13 cellular contexts compared by ENCODE assay signal in the genomic region with DNA sequence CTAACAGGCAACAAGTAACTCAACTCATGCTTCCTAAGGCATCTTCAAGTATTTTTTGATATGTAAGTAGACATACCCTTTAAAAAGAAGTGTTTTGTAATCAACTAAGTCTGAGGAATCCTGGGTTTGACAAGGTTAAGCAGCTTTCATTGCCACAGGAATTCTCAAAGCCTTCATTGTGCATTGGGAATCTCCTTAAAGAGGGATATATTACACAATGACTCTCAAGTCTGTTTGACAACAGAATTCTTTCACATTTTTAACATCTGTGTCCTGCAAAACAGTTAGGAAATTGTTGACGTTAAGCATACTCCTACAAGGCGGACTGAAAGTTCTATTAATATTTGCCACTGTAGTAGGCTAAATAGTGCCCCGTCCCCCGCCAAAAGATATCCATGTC.
DNase-seq lines count a peak whose midpoint lies in the region; ATAC-seq, FAIRE-seq and TF ChIP-seq lines count a peak whose summit lies in the region.
"Had no signal": no experiment of that assay in that cellular context is flagged by ENCODE, and none has a peak within 500 bp of the region (broad histone marks: within the 10 kb centered on the region; RNA-seq: fewer than 3 reads in every experiment).

No MANE protein-coding gene starts in this region.

- H4K20me1 ChIP-seq in K562 (replicated peaks; ENCODE audit: control insufficient read depth, insufficient read depth, low read length): 0 out of 2 replicates have a peak, but pooled peaks cover 5% of the 10 kb centered on the region
- no peaks in the 10 kb centered on the region for H4K20me1 ChIP-seq in smooth muscle cell (ENCODE audit: low read depth)
- no peaks in the 10 kb centered on the region for H4K20me1 ChIP-seq in HepG2 (ENCODE audit: insufficient read depth, low read length)

- CTCF ChIA-PET in K562 (lab: Yijun Ruan, JAX; ENCODE audit: low intra/inter-chr PET ratio): no interaction called here
- CTCF ChIA-PET in T-cell (lab: Charles Lee): interaction anchor here (0.7 to 2.1 kb wide), 5 partner anchors 9 to 102 kb away, joined by 3 to 9 read pairs (median 4); a partner anchor contains a TSS
- CTCF ChIA-PET in HepG2 (lab: Yijun Ruan, JAX; ENCODE audit: low intra/inter-chr PET ratio, low total read pairs): no interaction called here

- no peak overlapping the region for H3K27ac Mint-ChIP-seq in T-cell
- H3K27ac Mint-ChIP-seq: activated naive CD4-positive, alpha-beta T cell treated with anti-CD3 and anti-CD28 coated beads, Interleukin-2, amount 50 U/mL, for 24 hours; stimulated activated naive CD8-positive, alpha-beta T cell treated with anti-CD3 and anti-CD28 coated beads, Interleukin-15, Interleukin-2, amounts not matched to agents 100 ng/mL and 50 ng/mL, for 24 hours had no signal

- H2AFZ ChIP-seq in K562 (ENCODE audit: low read depth, low read length) (no peak overlapping the region), smooth muscle cell (ENCODE audit: low read depth) (no peak overlapping the region), HepG2 (ENCODE audit: low read length) (no peak overlapping the region)

- TF ChIP-seq EP300 in K562 (IDR thresholded peaks at IDR 0.05; ENCODE audit: low read length) (no peak), HepG2 (IDR thresholded peaks at IDR 0.05; ENCODE audit: low read depth in 2 of 2, low read length in 2 of 2) (no peak), HepG2 (CRISPR knock-in tag; IDR thresholded peaks at IDR 0.05; ENCODE audit: borderline replicate concordance) (no peak)

- TF ChIP-seq RAD21 in K562 (CRISPR knock-in tag; conservative IDR thresholded peaks at IDR 0.05 in 1 of 2, IDR thresholded peaks at IDR 0.05 in 1 of 2): no peak
- TF ChIP-seq RAD21 in HepG2 (CRISPR knock-in tag; IDR thresholded peaks at IDR 0.05): no peak

- peaks cover 0 to 9% (median 0%) of the 10 kb centered on the region in 3 donors for H3K9me3 Mint-ChIP-seq in T-cell
- H3K9me3 Mint-ChIP-seq: activated naive CD4-positive, alpha-beta T cell treated with anti-CD3 and anti-CD28 coated beads, Interleukin-2, amount 50 U/mL, for 24 hours had no signal

- H3F3A ChIP-seq in smooth muscle cell (ENCODE audit: low read depth): peaks cover 5% of the 10 kb centered on the region

- no peak for FAIRE-seq in K562 (lab: Jason Lieb, UNC)
- FAIRE-seq in HepG2 (lab: Jason Lieb, UNC): no peak

- POLR2A ChIA-PET in K562 (lab: Yijun Ruan, JAX): interaction anchor here (1.0 to 1.1 kb wide), 2 partner anchors 30 to 72 kb away, joined by 4 to 7 read pairs; no protein-coding TSS in a partner anchor
- POLR2A ChIA-PET in T-cell (lab: Charles Lee): no interaction called here
- POLR2A ChIA-PET in HepG2 (lab: Yijun Ruan, JAX): no interaction called here

- peak overlapping the region; percentile 72 for H3K4me2 ChIP-seq in K562 (ENCODE audit: insufficient read depth, low read length)
- peak overlapping the region; percentile 2 for H3K4me2 ChIP-seq in smooth muscle cell
- H3K4me2 ChIP-seq in HepG2 (ENCODE audit: low read depth, low read length): no peak overlapping the region

- H3K4me3 ChIP-seq in K562 (no peak overlapping the region), right atrium auricular region (no peak overlapping the region), smooth muscle cell (no peak overlapping the region), HepG2 (replicated peaks in 1 of 3; ENCODE audit: insufficient read depth in 1 of 3, low read depth in 2 of 3, low read length in 3 of 3) (no peak overlapping the region)

- no peak for TF ChIP-seq CTCF in K562 (IDR thresholded peaks at IDR 0.05 in 2 of 3, conservative IDR thresholded peaks at IDR 0.05 in 1 of 3; ENCODE audit: insufficient read depth in 2 of 3, low read depth in 1 of 3, low read length in 3 of 3)
- TF ChIP-seq CTCF in right atrium auricular region (IDR thresholded peaks at IDR 0.05): no peak
- no peak for TF ChIP-seq CTCF in smooth muscle cell (IDR thresholded peaks at IDR 0.05; ENCODE audit: borderline replicate concordance, insufficient read depth, poor library complexity, severe bottlenecking)
- no peak for TF ChIP-seq CTCF in GM13977 (IDR thresholded peaks at IDR 0.05; ENCODE audit: extremely low read depth, insufficient read depth, missing control alignments)
- no peak for TF ChIP-seq CTCF in HepG2 (CRISPR knock-in tag; IDR thresholded peaks at IDR 0.05)

- peaks cover 38 to 60% (median 59%) of the 10 kb centered on the region in 3 donors for H3K4me1 Mint-ChIP-seq in T-cell

- H3K4me1 ChIP-seq in K562 (replicated peaks in 1 of 2; ENCODE audit: control insufficient read depth in 2 of 2, insufficient read depth in 2 of 2, low read length in 2 of 2) (peaks cover 34 to 57% of the 10 kb centered on the region in 2 experiments), right atrium auricular region (peaks cover 0 to 73% of the 10 kb centered on the region in 2 donors), smooth muscle cell (ENCODE audit: low read depth) (peaks cover 10% of the 10 kb centered on the region), HepG2 (ENCODE audit: insufficient read depth, low read length) (peaks cover 24% of the 10 kb centered on the region)

- in situ Hi-C loops in K562 (cut with MboI): no loop called here
- in situ Hi-C loops in GM13977 (cut with MboI; ENCODE audit: low pct_unique_long_range_greater_than_20kb, low sequenced_read_pairs, unreplicated experiment): no loop called here
- in situ Hi-C loops in HepG2 (cut with HindIII; ENCODE audit: extremely low pct_ligation_motif_present, low pct_unique_long_range_greater_than_20kb): no loop called here

- no peak for ATAC-seq in K562
- no peak for ATAC-seq in T-cell (replicated peaks in 1 of 4)
- no peak for ATAC-seq in HepG2

- WGBS in K562 (ENCODE audit: insufficient coverage, low coverage, missing lambda C conversion rate): 71% methylated on average over 4 of the region's 4 CpGs
- 34% methylated on average over 4 of the region's 4 CpGs for WGBS in smooth muscle cell (ENCODE audit: low lambda C conversion rate)
- 92% methylated on average over 4 of the region's 4 CpGs for WGBS in HepG2 (ENCODE audit: low lambda C conversion rate)

- intact Hi-C loops in K562 (cut with micrococcal nuclease): loop anchor here (5.0 kb wide), 2 partner anchors 240 to 260 kb away; no protein-coding TSS in a partner anchor
- intact Hi-C loops in HepG2 (cut with micrococcal nuclease; ENCODE audit: unreplicated experiment): no loop called here

- H3K27ac ChIP-seq in K562 (ENCODE audit: extremely low read depth, low read depth, low read length) (no peak overlapping the region; the same call in 2 of the 3 replicates), right atrium auricular region (peak overlapping the region; percentile 27 to 58), smooth muscle cell (ENCODE audit: low read depth) (no peak overlapping the region), HepG2 (ENCODE audit: extremely low read length, insufficient read depth, low read length) (no peak overlapping the region)

- no peak overlapping the region; a peak in 1 of 4 replicates for H3K9ac ChIP-seq in K562 (ENCODE audit: insufficient read depth in 1 of 2, low read depth in 2 of 2, low read length in 2 of 2)
- no peak overlapping the region for H3K9ac ChIP-seq in smooth muscle cell (ENCODE audit: low read depth)
- H3K9ac ChIP-seq in HepG2 (ENCODE audit: insufficient read depth, low read depth, low read length): no peak overlapping the region

- no peaks in the 10 kb centered on the region for H3K9me3 ChIP-seq in K562 (replicated peaks; ENCODE audit: control insufficient read depth, insufficient read depth, low read depth, low read length)
- peaks cover 0 to 4% of the 10 kb centered on the region in 2 donors for H3K9me3 ChIP-seq in right atrium auricular region
- no peaks in the 10 kb centered on the region for H3K9me3 ChIP-seq in smooth muscle cell (replicated peaks; ENCODE audit: low read depth)
- no peaks in the 10 kb centered on the region for H3K9me3 ChIP-seq in HepG2 (ENCODE audit: low read length)

- TF ChIP-seq POLR2A in K562 (conservative IDR thresholded peaks at IDR 0.05) (no peak), HepG2 (IDR thresholded peaks at IDR 0.05; ENCODE audit: insufficient read depth in 1 of 2, low read depth in 2 of 2, low read length in 2 of 2) (no peak)

- H3K36me3 ChIP-seq in K562 (ENCODE audit: control insufficient read depth, insufficient read depth, low read length): peaks cover 10% of the 10 kb centered on the region; the same call in 2 of the 3 replicates
- no peaks in the 10 kb centered on the region for H3K36me3 ChIP-seq in right atrium auricular region
- H3K36me3 ChIP-seq in smooth muscle cell (ENCODE audit: low read depth): no peaks in the 10 kb centered on the region
- H3K36me3 ChIP-seq in HepG2 (replicated peaks in 1 of 2; ENCODE audit: control insufficient read depth in 1 of 2, insufficient read depth in 2 of 2, low read length in 2 of 2): no peaks in the 10 kb centered on the region; a peak in 1 of 5 replicates

- no peaks in the 10 kb centered on the region for H3K27me3 Mint-ChIP-seq in T-cell
- H3K27me3 Mint-ChIP-seq: activated naive CD4-positive, alpha-beta T cell treated with anti-CD3 and anti-CD28 coated beads, Interleukin-2, amount 50 U/mL, for 24 hours; CD8-positive, alpha-beta memory T cell; stimulated activated naive CD8-positive, alpha-beta T cell treated with anti-CD3 and anti-CD28 coated beads, Interleukin-15, Interleukin-2, amounts not matched to agents 100 ng/mL and 50 ng/mL, for 24 hours had no signal

- no peaks in the 10 kb centered on the region for H3K27me3 ChIP-seq in K562 (ENCODE audit: control insufficient read depth in 2 of 2, insufficient read depth in 2 of 2, low read length in 2 of 2)
- H3K27me3 ChIP-seq in right atrium auricular region: no peaks in the 10 kb centered on the region
- no peaks in the 10 kb centered on the region for H3K27me3 ChIP-seq in smooth muscle cell (ENCODE audit: low read depth)
- H3K27me3 ChIP-seq in HepG2 (ENCODE audit: control insufficient read depth in 1 of 2, insufficient read depth in 2 of 2, low read length in 2 of 2): no peaks in the 10 kb centered on the region

- H3K4me3 Mint-ChIP-seq in T-cell: no peak overlapping the region
- H3K4me3 Mint-ChIP-seq: activated naive CD4-positive, alpha-beta T cell treated with anti-CD3 and anti-CD28 coated beads, Interleukin-2, amount 50 U/mL, for 24 hours; stimulated activated naive CD8-positive, alpha-beta T cell treated with anti-CD3 and anti-CD28 coated beads, Interleukin-15, Interleukin-2, amounts not matched to agents 100 ng/mL and 50 ng/mL, for 24 hours had no signal

- peaks cover 9% of the 10 kb centered on the region for H3K36me3 Mint-ChIP-seq in T-cell

- H3K79me2 ChIP-seq in K562 (ENCODE audit: control insufficient read depth, insufficient read depth, low read length) (peaks cover 99% of the 10 kb centered on the region), smooth muscle cell (ENCODE audit: low read depth) (peaks cover 5% of the 10 kb centered on the region), HepG2 (ENCODE audit: insufficient read depth, low read length) (peaks cover 2% of the 10 kb centered on the region)

- DNase-seq in GM04503 (ENCODE audit: low read depth) (peak; percentile 93), K562 (ENCODE audit: extremely low read depth in 1 of 4, low spot score in 3 of 4) (no peak), right atrium auricular region (ENCODE audit: low spot score) (no peak), smooth muscle cell (lab: John Stamatoyannopoulos, UW; ENCODE audit: unreplicated experiment) (no peak), T-cell (no peak), GM13977 (ENCODE audit: low spot score) (no peak), HepG2 (ENCODE audit: low spot score) (no peak)
- DNase-seq in stimulated activated CD4-positive, alpha-beta T cell treated with anti-CD3 and anti-CD28 coated beads, Interleukin-1b, Interleukin-23, amount 100 ng/mL, for 48 hours: no peak
- DNase-seq: NCI-H748 treated with DMSO at 0.1 percent for 48 hours, SHP77 treated with DMSO at 0.1 percent for 48 hours had no signal

- BruUV-seq in K562 (replicated peaks; lab: Mats Ljungman, UMichigan) (no TSS peak), HepG2 (replicated peaks; lab: Mats Ljungman, UMichigan) (no TSS peak)

- no peaks in the 10 kb centered on the region for H3K9me1 ChIP-seq in K562 (ENCODE audit: control insufficient read depth, insufficient read depth, low read length)

Comparison
In these comparisons a context has a peak if more than half of its experiments do, and no peak if none do; other contexts are left out.
1. H3K27ac ChIP-seq: peak in right atrium auricular region (2 of 2); none in K562 (single experiment), smooth muscle cell (single experiment) and HepG2 (single experiment).
2. CTCF ChIA-PET loops: an anchor here in T-cell (0.7 to 2.1 kb wide); none called in K562 and HepG2.